In genomic region chr18:9827856-9828793, GRCh38 we compare ENCODE assay signal across 9 cellular contexts. TPM values are rescaled to one million over a fixed set of nuclear protein-coding genes. Genes with fewer than 3 reads are reported as not detected.
DNase-seq lines count a peak whose midpoint lies in the region; ATAC-seq and TF ChIP-seq lines count a peak whose summit lies in the region.
"Had no signal": no experiment of that assay in that cellular context is flagged by ENCODE, and none has a peak within 500 bp of the region (broad histone marks: within the 10 kb centered on the region; RNA-seq: fewer than 3 reads in every experiment).

No MANE protein-coding gene starts in this region.

- ATAC-seq in natural killer cell (peak; percentile 30 to 70 (median 36)), HG02973 (IDR thresholded peaks at IDR 0.05; ENCODE audit: unreplicated experiment) (no peak)

- intact Hi-C loops in dendritic cell treated with granulocyte-macrophage colony-stimulating factor and Interleukin-4, amounts not matched to agents 40 ng/mL and 50 ng/mL, for 4 days (cut with micrococcal nuclease) = loop anchor here (5.0 kb wide), 1 partner anchor 46 kb away; no protein-coding TSS in a partner anchor
- intact Hi-C loops in natural killer cell (cut with micrococcal nuclease) = no loop called here

- DNase-seq in Ammon's horn (ENCODE audit: low spot score) (peak; percentile 75), NCI-H69 (lab: John Stamatoyannopoulos, UW) (peak; percentile 76), natural killer cell (no peak), SK-N-DZ (ENCODE audit: low spot score) (no peak), GM20000 (ENCODE audit: low spot score) (no peak), NK-92 (lab: John Stamatoyannopoulos, UW; ENCODE audit: unreplicated experiment) (no peak)

- peaks cover 37% of the 10 kb centered on the region for H3K4me1 Mint-ChIP-seq in dendritic cell treated with granulocyte-macrophage colony-stimulating factor and Interleukin-4, amounts not matched to agents 40 ng/mL and 50 ng/mL, for 4 days (ENCODE audit: low read depth)
- H3K4me1 Mint-ChIP-seq in natural killer cell = peaks cover 0 to 4% of the 10 kb centered on the region in 2 donors
- H3K4me1 Mint-ChIP-seq: activated naive CD4-positive, alpha-beta T cell treated with anti-CD3 and anti-CD28 coated beads, Interleukin-2, amount 50 U/mL, for 24 hours had no signal

- peak overlapping the region; percentile 59 for H3K4me3 Mint-ChIP-seq in dendritic cell treated with granulocyte-macrophage colony-stimulating factor and Interleukin-4, amounts not matched to agents 40 ng/mL and 50 ng/mL, for 4 days
- H3K4me3 Mint-ChIP-seq in natural killer cell = no peak overlapping the region
- H3K4me3 Mint-ChIP-seq: activated naive CD4-positive, alpha-beta T cell treated with anti-CD3 and anti-CD28 coated beads, Interleukin-2, amount 50 U/mL, for 24 hours had no signal

- H3K36me3 Mint-ChIP-seq in dendritic cell treated with granulocyte-macrophage colony-stimulating factor and Interleukin-4, amounts not matched to agents 40 ng/mL and 50 ng/mL, for 4 days (ENCODE audit: low read depth) = peaks cover 52% of the 10 kb centered on the region
- H3K36me3 Mint-ChIP-seq in natural killer cell = no peaks in the 10 kb centered on the region
- H3K36me3 Mint-ChIP-seq: activated naive CD4-positive, alpha-beta T cell treated with anti-CD3 and anti-CD28 coated beads, Interleukin-2, amount 50 U/mL, for 24 hours had no signal

- TF ChIP-seq CTCF in natural killer cell (IDR thresholded peaks at IDR 0.05) (no peak), GM20000 (IDR thresholded peaks at IDR 0.05; ENCODE audit: extremely low read depth, missing control alignments) (no peak)

- no peaks in the 10 kb centered on the region for H3K9me3 Mint-ChIP-seq in dendritic cell treated with granulocyte-macrophage colony-stimulating factor and Interleukin-4, amounts not matched to agents 40 ng/mL and 50 ng/mL, for 4 days
- no peaks in the 10 kb centered on the region for H3K9me3 Mint-ChIP-seq in natural killer cell
- H3K9me3 Mint-ChIP-seq: activated naive CD4-positive, alpha-beta T cell treated with anti-CD3 and anti-CD28 coated beads, Interleukin-2, amount 50 U/mL, for 24 hours had no signal

- no peaks in the 10 kb centered on the region for H3K27me3 Mint-ChIP-seq in dendritic cell treated with granulocyte-macrophage colony-stimulating factor and Interleukin-4, amounts not matched to agents 40 ng/mL and 50 ng/mL, for 4 days
- peaks cover 0 to 7% of the 10 kb centered on the region in 2 donors for H3K27me3 Mint-ChIP-seq in natural killer cell (ENCODE audit: low read depth in 2 of 2)

- no peak overlapping the region for H3K27ac Mint-ChIP-seq in dendritic cell treated with granulocyte-macrophage colony-stimulating factor and Interleukin-4, amounts not matched to agents 40 ng/mL and 50 ng/mL, for 4 days
- H3K27ac Mint-ChIP-seq in natural killer cell = no peak overlapping the region
- H3K27ac Mint-ChIP-seq: activated naive CD4-positive, alpha-beta T cell treated with anti-CD3 and anti-CD28 coated beads, Interleukin-2, amount 50 U/mL, for 24 hours had no signal

RNA-seq across cellular contexts. Expression of gene TXNDC2, which starts 57.6 kb away (rescaled TPM):
- not detected for total RNA-seq in natural killer cell
- not detected in 2 replicates for polyA plus RNA-seq in SK-N-DZ (2014; cell fraction: cytosol; rRNA removed)
- polyA plus RNA-seq in SK-N-DZ (2014; cell fraction: nucleus; rRNA removed) = not detected in 2 replicates

Comparison
In these comparisons a context has a peak if more than half of its experiments do, and no peak if none do; other contexts are left out.
1. DNase-seq: peak in Ammon's horn (single experiment) and NCI-H69 (single experiment); none in natural killer cell (single experiment), SK-N-DZ (single experiment), GM20000 (single experiment) and NK-92 (single experiment).